22 cellular contexts compared by ENCODE assay signal in the genomic region with DNA sequence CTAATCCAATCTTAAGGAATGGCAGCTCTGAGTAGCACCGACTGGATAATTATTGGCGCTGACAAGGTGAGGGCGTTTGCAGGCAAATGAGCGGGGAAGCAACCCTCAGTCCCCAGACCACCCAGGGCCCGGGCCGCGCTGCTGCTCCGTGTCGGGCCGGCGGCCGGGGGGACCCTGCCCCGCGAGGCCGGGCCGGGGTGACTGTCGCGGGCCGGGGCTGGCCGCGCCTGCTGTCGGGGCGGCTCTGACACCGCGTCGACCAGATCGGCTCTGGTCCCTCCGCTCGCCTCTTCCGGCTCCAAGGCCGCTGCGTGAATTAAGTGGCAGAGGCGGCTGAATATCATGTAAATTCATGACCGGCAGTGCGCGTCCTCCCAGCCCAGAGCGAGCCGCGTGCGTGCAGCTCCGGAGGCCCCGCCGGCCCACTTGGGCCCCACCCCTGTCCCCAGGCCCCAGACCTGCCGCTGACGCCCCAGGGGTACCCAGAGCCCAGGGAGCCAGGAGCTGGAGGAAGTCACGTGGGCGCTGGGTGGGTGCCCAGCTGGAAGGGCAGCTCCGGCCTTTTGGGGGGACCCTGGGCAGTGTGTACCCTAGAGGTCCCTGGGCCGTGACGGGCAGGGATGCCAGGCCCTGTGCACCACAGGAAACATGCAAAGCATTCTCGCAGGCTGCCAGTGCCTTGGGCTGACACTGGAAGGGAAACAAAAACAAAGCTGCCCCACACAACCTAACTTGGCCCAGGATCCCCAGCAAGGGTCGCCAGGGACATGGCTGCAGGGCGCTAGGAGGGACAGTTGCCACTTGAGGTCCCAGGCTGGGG.
"Had no signal": no experiment of that assay in that cellular context is flagged by ENCODE, and none has a peak within 500 bp of the region (broad histone marks: within the 10 kb centered on the region; RNA-seq: fewer than 3 reads in every experiment).

No MANE protein-coding gene starts in this region.

- H3K27ac ChIP-seq: brain microvascular endothelial cell, coronary artery, heart right ventricle, neutrophil, pancreas, spleen, tibial artery, vagina, VCaP had no signal

- H3K4me1 ChIP-seq: pancreas, spleen, tibial artery had no signal

- H3K27me3 ChIP-seq: brain microvascular endothelial cell, tibial artery, vagina had no signal

- ATAC-seq: activated T-cell treated with anti-CD3 and anti-CD28 coated beads, Interleukin-2, amount 50 U/mL, for 72 hours; esophagus mucosa; natural killer cell; pancreas; T-helper 17 cell had no signal

- H3K27ac Mint-ChIP-seq: activated naive CD4-positive, alpha-beta T cell treated with anti-CD3 and anti-CD28 coated beads, Interleukin-2, amount 50 U/mL, for 24 hours; activated T-cell treated with anti-CD3 and anti-CD28 coated beads, Interleukin-2, amount 50 U/mL, for 72 hours; immature natural killer cell; natural killer cell; T-helper 17 cell had no signal

- DNase-seq: activated CD4-positive, alpha-beta T cell treated with anti-CD3 and anti-CD28 coated beads for 1 hour; activated gamma-delta T cell; activated T-cell treated with anti-CD3 and anti-CD28 coated beads, Interleukin-2, amount 50 U/mL, for 72 hours; amniotic stem cell; brain microvascular endothelial cell; effector CD4-positive, alpha-beta T cell; heart right ventricle; immature natural killer cell; mesendoderm; natural killer cell; spleen; stimulated activated naive CD4-positive, alpha-beta T cell treated with Interleukin-2 at 50 U/mL for 16 hours; T-helper 17 cell; tibial artery had no signal

- H3K4me3 Mint-ChIP-seq: activated naive CD4-positive, alpha-beta T cell treated with anti-CD3 and anti-CD28 coated beads, Interleukin-2, amount 50 U/mL, for 24 hours; activated T-cell treated with anti-CD3 and anti-CD28 coated beads, Interleukin-2, amount 50 U/mL, for 72 hours; central memory CD8-positive, alpha-beta T cell; immature natural killer cell; natural killer cell; T-helper 17 cell had no signal

- H3K4me1 Mint-ChIP-seq: activated naive CD4-positive, alpha-beta T cell treated with anti-CD3 and anti-CD28 coated beads, Interleukin-2, amount 50 U/mL, for 24 hours; central memory CD8-positive, alpha-beta T cell; immature natural killer cell; natural killer cell; T-helper 17 cell had no signal

- H3K9me3 ChIP-seq: heart right ventricle, neutrophil, pancreas, tibial artery, vagina had no signal

- H3K27me3 Mint-ChIP-seq: central memory CD8-positive, alpha-beta T cell had no signal

- H3K9me3 Mint-ChIP-seq: activated naive CD4-positive, alpha-beta T cell treated with anti-CD3 and anti-CD28 coated beads, Interleukin-2, amount 50 U/mL, for 24 hours; activated T-cell treated with anti-CD3 and anti-CD28 coated beads, Interleukin-2, amount 50 U/mL, for 72 hours; central memory CD8-positive, alpha-beta T cell; immature natural killer cell; natural killer cell had no signal

- H3K4me3 ChIP-seq: coronary artery, heart right ventricle, pancreas, spleen, tibial artery, vagina had no signal

- H3K36me3 ChIP-seq: brain microvascular endothelial cell, heart right ventricle, neutrophil, pancreas, spleen, tibial artery, vagina had no signal

- FAIRE-seq: pancreas had no signal

- H3K36me3 Mint-ChIP-seq: activated naive CD4-positive, alpha-beta T cell treated with anti-CD3 and anti-CD28 coated beads, Interleukin-2, amount 50 U/mL, for 24 hours; immature natural killer cell; natural killer cell had no signal
